Comparison of ENCODE assay signal across 12 cellular contexts in genomic region chr5:150490754-150491153, GRCh38. TPM values are rescaled to one million over a fixed set of nuclear protein-coding genes. Genes with fewer than 3 reads are reported as not detected.
DNase-seq lines count a peak whose midpoint lies in the region; ATAC-seq and TF ChIP-seq lines count a peak whose summit lies in the region.
"Had no signal": no experiment of that assay in that cellular context is flagged by ENCODE, and none has a peak within 500 bp of the region (broad histone marks: within the 10 kb centered on the region; RNA-seq: fewer than 3 reads in every experiment).

No MANE protein-coding gene starts in this region.

- DNase-seq in natural killer cell treated with Interleukin-12 subunit alpha and Interleukin-12 subunit beta and Interleukin-15 and Interleukin-18, amount 100 ng/mL, for 72 hours (ENCODE audit: low spot score): no peak
- DNase-seq in natural killer cell (no peak), colonic mucosa (no peak), NCI-H524 treated with DMSO at 0.1 percent for 48 hours (lab: John Stamatoyannopoulos, UW) (no peak), NCI-H146 treated with DMSO at 0.1 percent for 48 hours (lab: John Stamatoyannopoulos, UW; ENCODE audit: unreplicated experiment) (no peak), AG20443 (ENCODE audit: low spot score) (no peak)
- DNase-seq: activated CD4-positive, alpha-beta T cell treated with anti-CD3 and anti-CD28 coated beads, Interleukin-2, amount 50 U/mL, for 48 hours; central memory CD4-positive, alpha-beta T cell; NCI-H1436; pancreas had no signal

- H3K4me1 ChIP-seq in colonic mucosa (peaks cover 22% of the 10 kb centered on the region), neutrophil (ENCODE audit: control insufficient read depth in 1 of 2, insufficient read depth in 1 of 2, low read depth in 1 of 2, low read length in 1 of 2) (peaks cover 62 to 65% of the 10 kb centered on the region in 2 experiments)

- peak overlapping the region; percentile 89 for H3K27ac ChIP-seq in colonic mucosa
- H3K27ac ChIP-seq in neutrophil: peak overlapping the region; percentile 98

- intact Hi-C loops in natural killer cell (cut with micrococcal nuclease): no loop called here
- intact Hi-C loops in colonic mucosa (cut with DNase I): no loop called here

- H3K27me3 Mint-ChIP-seq in natural killer cell treated with Interleukin-12 subunit alpha and Interleukin-12 subunit beta and Interleukin-15 and Interleukin-18, amount 100 ng/mL, for 72 hours: no peaks in the 10 kb centered on the region
- peaks cover 0 to 18% of the 10 kb centered on the region in 2 donors for H3K27me3 Mint-ChIP-seq in natural killer cell (ENCODE audit: low read depth in 2 of 2)

- no peaks in the 10 kb centered on the region for H3K9me3 ChIP-seq in colonic mucosa
- H3K9me3 ChIP-seq in neutrophil: no peaks in the 10 kb centered on the region
- H3K9me3 ChIP-seq: pancreas had no signal

- H3K4me3 Mint-ChIP-seq in natural killer cell treated with Interleukin-12 subunit alpha and Interleukin-12 subunit beta and Interleukin-15 and Interleukin-18, amount 100 ng/mL, for 72 hours: peak overlapping the region; percentile 1
- no peak overlapping the region for H3K4me3 Mint-ChIP-seq in natural killer cell

- H3K4me3 ChIP-seq in colonic mucosa (no peak overlapping the region), neutrophil (ENCODE audit: low read depth in 1 of 2, low read length in 1 of 2) (peak overlapping the region; percentile 67 to 91)
- H3K4me3 ChIP-seq: pancreas had no signal

- H3K27me3 ChIP-seq in colonic mucosa: no peaks in the 10 kb centered on the region
- H3K27me3 ChIP-seq in neutrophil: no peaks in the 10 kb centered on the region
- H3K27me3 ChIP-seq: pancreas had no signal

- H3K9ac ChIP-seq in colonic mucosa (ENCODE audit: low read depth in 2 of 2, low read length in 2 of 2): peak overlapping the region in 1 of 2 donors; percentile 52

- H3K36me3 ChIP-seq in colonic mucosa (no peaks in the 10 kb centered on the region), neutrophil (peaks cover 17% of the 10 kb centered on the region)
- H3K36me3 ChIP-seq: pancreas had no signal

- H3K9me3 Mint-ChIP-seq in natural killer cell treated with Interleukin-12 subunit alpha and Interleukin-12 subunit beta and Interleukin-15 and Interleukin-18, amount 100 ng/mL, for 72 hours: no peaks in the 10 kb centered on the region
- H3K9me3 Mint-ChIP-seq in natural killer cell: no peaks in the 10 kb centered on the region

- no peaks in the 10 kb centered on the region for H3K36me3 Mint-ChIP-seq in natural killer cell treated with Interleukin-12 subunit alpha and Interleukin-12 subunit beta and Interleukin-15 and Interleukin-18, amount 100 ng/mL, for 72 hours
- H3K36me3 Mint-ChIP-seq in natural killer cell: no peaks in the 10 kb centered on the region

- H3K27ac Mint-ChIP-seq in natural killer cell treated with Interleukin-12 subunit alpha and Interleukin-12 subunit beta and Interleukin-15 and Interleukin-18, amount 100 ng/mL, for 72 hours: no peak overlapping the region
- no peak overlapping the region for H3K27ac Mint-ChIP-seq in natural killer cell

- ATAC-seq in natural killer cell treated with Interleukin-12 subunit alpha and Interleukin-12 subunit beta and Interleukin-15 and Interleukin-18, amount 100 ng/mL, for 72 hours: no peak
- ATAC-seq in natural killer cell (no peak), HG02885 (IDR thresholded peaks at IDR 0.05; ENCODE audit: poor library complexity, unreplicated experiment) (no peak)
- ATAC-seq: pancreas had no signal

- peaks cover 16 to 17% of the 10 kb centered on the region in 2 donors for H3K4me1 Mint-ChIP-seq in natural killer cell treated with Interleukin-12 subunit alpha and Interleukin-12 subunit beta and Interleukin-15 and Interleukin-18, amount 100 ng/mL, for 72 hours (ENCODE audit: low read depth in 2 of 2)
- peaks cover 9 to 16% of the 10 kb centered on the region in 2 donors for H3K4me1 Mint-ChIP-seq in natural killer cell

- TF ChIP-seq CTCF in natural killer cell (IDR thresholded peaks at IDR 0.05) (no peak), colonic mucosa (IDR thresholded peaks at IDR 0.05) (no peak), neutrophil (IDR thresholded peaks at IDR 0.05) (no peak)

RNA-seq across cellular contexts. Expression of gene NDST1, which starts 17.2 kb away (rescaled TPM):
- 1 to 10 TPM; 4.0 to 7.8 TPM for total RNA-seq in natural killer cell treated with Interleukin-12 subunit alpha and Interleukin-12 subunit beta and Interleukin-15 and Interleukin-18, amount 100 ng/mL, for 72 hours
- total RNA-seq in natural killer cell (10 to 100 TPM in 1 of 3 donors, 1 to 10 TPM in 2; 2.8 to 12.3 (median 4.3) TPM), colonic mucosa (10 to 100 TPM; 37.4 to 51.3 TPM)

RNA-seq across cellular contexts. Expression of gene RPS14, which starts 41.2 kb away (rescaled TPM):
- total RNA-seq in natural killer cell treated with Interleukin-12 subunit alpha and Interleukin-12 subunit beta and Interleukin-15 and Interleukin-18, amount 100 ng/mL, for 72 hours: 1,000 to 10,000 TPM; 1,429 to 1,580 TPM
- 1,000 to 10,000 TPM; 1,744 to 2,278 (median 2,016) TPM for total RNA-seq in natural killer cell
- total RNA-seq in colonic mucosa: 1,000 to 10,000 TPM; 1,643 to 1,700 TPM
